In the genomic region with DNA sequence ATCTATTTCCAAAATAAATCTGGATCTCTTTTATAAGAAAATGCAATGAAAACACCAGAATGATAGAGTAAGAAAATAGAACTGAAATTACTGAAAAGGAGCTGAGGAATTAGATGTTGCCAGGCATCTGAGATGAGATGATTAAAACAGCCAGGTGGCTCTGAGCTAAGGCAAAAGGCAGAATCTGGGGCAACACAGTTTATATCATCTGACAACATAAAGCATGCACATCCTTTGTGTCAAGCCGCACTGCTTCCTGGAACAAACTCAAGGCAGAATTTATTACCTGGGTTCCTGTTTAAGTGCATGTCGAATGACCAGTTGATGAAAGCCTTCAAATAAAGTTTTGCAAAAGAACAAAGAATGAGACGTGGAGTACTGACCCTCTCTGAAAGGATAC, we compare ENCODE assay signal across 28 cellular contexts.
DNase-seq lines count a peak whose midpoint lies in the region; ATAC-seq lines count a peak whose summit lies in the region.
"Had no signal": no experiment of that assay in that cellular context is flagged by ENCODE, and none has a peak within 500 bp of the region (broad histone marks: within the 10 kb centered on the region; RNA-seq: fewer than 3 reads in every experiment).

No MANE protein-coding gene starts in this region.

- ATAC-seq in left ventricle myocardium superior = no peak
- no peak for ATAC-seq in GM18868 (IDR thresholded peaks at IDR 0.05; ENCODE audit: unreplicated experiment)
- no peak for ATAC-seq in activated CD8-positive, alpha-beta T cell treated with anti-CD3 and anti-CD28 coated beads, Interleukin-2, amount 10 ng/mL, durations not matched to agents 7 days and 5 days
- ATAC-seq: activated CD4-positive, alpha-beta T cell treated with anti-CD3 and anti-CD28 coated beads for 36 hours; HepG2; naive thymus-derived CD8-positive, alpha-beta T cell; sciatic nerve had no signal

- H3K9me3 Mint-ChIP-seq in activated CD8-positive, alpha-beta T cell treated with anti-CD3 and anti-CD28 coated beads, Interleukin-2, amount 10 ng/mL, durations not matched to agents 7 days and 5 days (ENCODE audit: insufficient read depth) = no peaks in the 10 kb centered on the region
- H3K9me3 Mint-ChIP-seq: activated naive CD4-positive, alpha-beta T cell treated with anti-CD3 and anti-CD28 coated beads, Interleukin-2, amount 50 U/mL, for 24 hours; CD4-positive, alpha-beta T cell; naive thymus-derived CD8-positive, alpha-beta T cell had no signal

- no peaks in the 10 kb centered on the region for H3K36me3 Mint-ChIP-seq in activated CD8-positive, alpha-beta T cell treated with anti-CD3 and anti-CD28 coated beads, Interleukin-2, amount 10 ng/mL, durations not matched to agents 7 days and 5 days (ENCODE audit: low read depth)
- H3K36me3 Mint-ChIP-seq: activated naive CD4-positive, alpha-beta T cell treated with anti-CD3 and anti-CD28 coated beads, Interleukin-2, amount 50 U/mL, for 24 hours; brain; naive thymus-derived CD8-positive, alpha-beta T cell had no signal

- intact Hi-C loops in left ventricle myocardium superior (cut with micrococcal nuclease) = no loop called here

- no peak overlapping the region for H3K4me3 Mint-ChIP-seq in activated CD8-positive, alpha-beta T cell treated with anti-CD3 and anti-CD28 coated beads, Interleukin-2, amount 10 ng/mL, durations not matched to agents 7 days and 5 days
- H3K4me3 Mint-ChIP-seq: activated CD4-positive, alpha-beta T cell treated with anti-CD3 and anti-CD28 coated beads for 36 hours; activated naive CD4-positive, alpha-beta T cell treated with anti-CD3 and anti-CD28 coated beads, Interleukin-2, amount 50 U/mL, for 24 hours; brain; CD4-positive, alpha-beta T cell; naive thymus-derived CD8-positive, alpha-beta T cell had no signal

- DNase-seq in COLO668 (lab: John Stamatoyannopoulos, UW; ENCODE audit: unreplicated experiment) = peak; percentile 65
- peak; percentile 66 for DNase-seq in GDM1 (lab: John Stamatoyannopoulos, UW)
- DNase-seq in NCI-H2196 treated with DMSO at 0.1 percent for 48 hours (lab: John Stamatoyannopoulos, UW; ENCODE audit: unreplicated experiment) = peak; percentile 47
- DNase-seq in SHP77 treated with DMSO at 0.1 percent for 48 hours (lab: John Stamatoyannopoulos, UW) = peak; percentile 63
- no peak for DNase-seq in left ventricle myocardium superior
- no peak for DNase-seq in GM03348 (ENCODE audit: low spot score)
- no peak for DNase-seq in activated CD8-positive, alpha-beta T cell treated with anti-CD3 and anti-CD28 coated beads, Interleukin-2, amount 10 ng/mL, durations not matched to agents 7 days and 5 days
- DNase-seq: activated CD4-positive, alpha-beta T cell treated with anti-CD3 and anti-CD28 coated beads for 36 hours; activated CD8-positive, alpha-beta memory T cell treated with anti-CD3 and anti-CD28 coated beads for 24 hours; amniotic stem cell; CD4-positive, alpha-beta T cell; foreskin melanocyte; Kasumi-1; kidney glomerular epithelial cell; MV-4-11; naive thymus-derived CD8-positive, alpha-beta T cell; NCI-H187; NCI-H446 treated with DMSO at 0.1 percent for 48 hours; nucleus accumbens; stimulated activated CD4-positive, alpha-beta T cell treated with anti-CD3 and anti-CD28 coated beads, Interleukin-12 subunit alpha, Interleukin-12 subunit beta, amount 100 ng/mL, for 4 hours; stimulated activated CD4-positive, alpha-beta T cell treated with anti-CD3 and anti-CD28 coated beads, Interleukin-4, amount 100 ng/mL, for 24 hours; SW 1271; tibial artery had no signal

- CTCF ChIA-PET in activated CD8-positive, alpha-beta T cell treated with anti-CD3 and anti-CD28 coated beads, Interleukin-2, amount 10 ng/mL, durations not matched to agents 7 days and 5 days (lab: Charles Lee) = no interaction called here

- peaks cover 39% of the 10 kb centered on the region for H3K27me3 Mint-ChIP-seq in activated CD8-positive, alpha-beta T cell treated with anti-CD3 and anti-CD28 coated beads, Interleukin-2, amount 10 ng/mL, durations not matched to agents 7 days and 5 days (ENCODE audit: low read depth)

- POLR2A ChIA-PET in activated CD8-positive, alpha-beta T cell treated with anti-CD3 and anti-CD28 coated beads, Interleukin-2, amount 10 ng/mL, durations not matched to agents 7 days and 5 days (lab: Charles Lee) = no interaction called here

- peaks cover 2% of the 10 kb centered on the region for H3K4me1 Mint-ChIP-seq in activated CD8-positive, alpha-beta T cell treated with anti-CD3 and anti-CD28 coated beads, Interleukin-2, amount 10 ng/mL, durations not matched to agents 7 days and 5 days (ENCODE audit: low read depth)
- H3K4me1 Mint-ChIP-seq: activated CD4-positive, alpha-beta T cell treated with anti-CD3 and anti-CD28 coated beads for 36 hours; activated naive CD4-positive, alpha-beta T cell treated with anti-CD3 and anti-CD28 coated beads, Interleukin-2, amount 50 U/mL, for 24 hours had no signal

- H3K27ac Mint-ChIP-seq in activated CD8-positive, alpha-beta T cell treated with anti-CD3 and anti-CD28 coated beads, Interleukin-2, amount 10 ng/mL, durations not matched to agents 7 days and 5 days = no peak overlapping the region
- H3K27ac Mint-ChIP-seq: activated CD4-positive, alpha-beta T cell treated with anti-CD3 and anti-CD28 coated beads for 36 hours; activated naive CD4-positive, alpha-beta T cell treated with anti-CD3 and anti-CD28 coated beads, Interleukin-2, amount 50 U/mL, for 24 hours; CD4-positive, alpha-beta T cell had no signal

Comparison
In these comparisons a context has a peak if more than half of its experiments do, and no peak if none do; other contexts are left out.
1. DNase-seq: peak in COLO668 (single experiment), GDM1 (single experiment), NCI-H2196 treated with DMSO at 0.1 percent for 48 hours (single experiment) and SHP77 treated with DMSO at 0.1 percent for 48 hours (single experiment); none in left ventricle myocardium superior (single experiment), GM03348 (single experiment) and activated CD8-positive, alpha-beta T cell treated with anti-CD3 and anti-CD28 coated beads, Interleukin-2, amount 10 ng/mL, durations not matched to agents 7 days and 5 days (single experiment).